Comparison of ENCODE assay signal across 9 cellular contexts in genomic region chr20:41177636-41178035, GRCh38.
DNase-seq lines count a peak whose midpoint lies in the region; ATAC-seq and TF ChIP-seq lines count a peak whose summit lies in the region.
"Had no signal": no experiment of that assay in that cellular context is flagged by ENCODE, and none has a peak within 500 bp of the region (broad histone marks: within the 10 kb centered on the region; RNA-seq: fewer than 3 reads in every experiment).

No MANE protein-coding gene starts in this region.

- peak; percentile 97 for DNase-seq in EL
- peak; percentile 85 for DNase-seq in T1000 (lab: John Stamatoyannopoulos, UW)
- peak; percentile 32 for DNase-seq in foreskin melanocyte
- DNase-seq in retinal pigment epithelial cell (ENCODE audit: low read depth): peak; percentile 81
- no peak for DNase-seq in cerebellar cortex (ENCODE audit: low spot score)
- no peak for DNase-seq in activated CD8-positive, alpha-beta memory T cell treated with anti-CD3 and anti-CD28 coated beads, Interleukin-2, amount 50 U/mL, for 48 hours
- DNase-seq in NCI-H526 treated with DMSO at 0.1 percent for 48 hours (lab: John Stamatoyannopoulos, UW): no peak
- DNase-seq: naive B cell had no signal

- no peak overlapping the region for H3K4me3 ChIP-seq in retinal pigment epithelial cell (ENCODE audit: low read length)

- ATAC-seq in GM21423 (IDR thresholded peaks at IDR 0.05; ENCODE audit: unreplicated experiment): no peak

- TF ChIP-seq CTCF in retinal pigment epithelial cell (conservative IDR thresholded peaks at IDR 0.05; ENCODE audit: low read depth, low read length): no peak

Comparison
In these comparisons a context has a peak if more than half of its experiments do, and no peak if none do; other contexts are left out.
1. DNase-seq: peak in EL (single experiment), T1000 (single experiment), foreskin melanocyte (single experiment) and retinal pigment epithelial cell (single experiment); none in cerebellar cortex (single experiment), activated CD8-positive, alpha-beta memory T cell treated with anti-CD3 and anti-CD28 coated beads, Interleukin-2, amount 50 U/mL, for 48 hours (single experiment) and NCI-H526 treated with DMSO at 0.1 percent for 48 hours (single experiment).